In genomic region chr12:7935464-7935772, GRCh38 we compare ENCODE assay signal across 9 cellular contexts. TPM values are rescaled to one million over a fixed set of nuclear protein-coding genes. Genes with fewer than 3 reads are reported as not detected.
A peak's percentile ranks its signal among the peaks of the same experiment; 100 is the strongest.
DNase-seq lines count a peak whose midpoint lies in the region; ATAC-seq and TF ChIP-seq lines count a peak whose summit lies in the region.
"Had no signal": no experiment of that assay in that cellular context is flagged by ENCODE, and none has a peak within 500 bp of the region (broad histone marks: within the 10 kb centered on the region; RNA-seq: fewer than 3 reads in every experiment).

No MANE protein-coding gene starts in this region.

- TF ChIP-seq CTCF in AG04450 (IDR thresholded peaks at IDR 0.05; ENCODE audit: low read depth, low read length) (no peak), HFF-Myc (IDR thresholded peaks at IDR 0.05; ENCODE audit: low read depth, low read length, missing control alignments) (no peak), colonic mucosa (IDR thresholded peaks at IDR 0.05) (no peak)

- H3K27me3 Mint-ChIP-seq in naive thymus-derived CD8-positive, alpha-beta T cell = no peaks in the 10 kb centered on the region

- no peaks in the 10 kb centered on the region for H3K9me3 Mint-ChIP-seq in naive thymus-derived CD8-positive, alpha-beta T cell

- CTCF ChIA-PET in AG04450 (lab: Charles Lee) = interaction anchor here (3.1 to 4.8 kb wide), 2 partner anchors 59 to 143 kb away, joined by 24 to 64 read pairs; no protein-coding TSS in a partner anchor

- H3K27me3 ChIP-seq in AG04450 (ENCODE audit: control insufficient read depth, insufficient read depth, low read length) (no peaks in the 10 kb centered on the region), colonic mucosa (no peaks in the 10 kb centered on the region), muscle layer of colon (ENCODE audit: control insufficient read depth in 1 of 2, insufficient read depth in 2 of 2, low read length in 2 of 2) (no peaks in the 10 kb centered on the region)

- POLR2A ChIA-PET in AG04450 (lab: Yijun Ruan, JAX) = interaction anchor here (0.6 to 4.1 kb wide), 7 partner anchors 26 to 143 kb away, joined by 3 to 107 read pairs (median 25); no protein-coding TSS in a partner anchor
- POLR2A ChIA-PET in naive thymus-derived CD8-positive, alpha-beta T cell (lab: Charles Lee) = interaction anchor here (1.3 to 7.5 kb wide), 10 partner anchors 24 to 146 kb away, joined by 3 to 311 read pairs (median 14); partner anchors contain the start of gene FOXJ2

- H3K9me3 ChIP-seq in AG04450 (ENCODE audit: control insufficient read depth, insufficient read depth, low read length) (no peaks in the 10 kb centered on the region; the same call in 1 of the 2 replicates), colonic mucosa (no peaks in the 10 kb centered on the region), muscle layer of colon (ENCODE audit: low read length) (no peaks in the 10 kb centered on the region)

- H3K36me3 Mint-ChIP-seq in naive thymus-derived CD8-positive, alpha-beta T cell = peaks cover 0 to 8% (median 0%) of the 10 kb centered on the region in 3 donors

- no peak for DNase-seq in AG04450 (ENCODE audit: low read depth, low spot score)
- DNase-seq in HFF-Myc (ENCODE audit: extremely low read depth, low read depth) = no peak
- no peak for DNase-seq in colonic mucosa
- no peak for DNase-seq in naive thymus-derived CD8-positive, alpha-beta T cell
- no peak for DNase-seq in activated gamma-delta T cell treated with Interleukin-2 at 50 U/mL for 16 hours

- no peak overlapping the region for H3K4me3 Mint-ChIP-seq in naive thymus-derived CD8-positive, alpha-beta T cell

- peak overlapping the region; percentile 74 to 80 for H3K9ac ChIP-seq in colonic mucosa (ENCODE audit: low read depth in 2 of 2, low read length in 2 of 2)
- H3K9ac ChIP-seq in muscle layer of colon (ENCODE audit: low read length) = peak overlapping the region; percentile 84

- H3K4me3 ChIP-seq in AG04450 (ENCODE audit: low read depth, low read length) (peak overlapping the region; percentile 93), HFF-Myc (replicated peaks; ENCODE audit: low read depth, low read length) (peak overlapping the region; percentile 67), colonic mucosa (peak overlapping the region; percentile 46), muscle layer of colon (ENCODE audit: low read depth in 1 of 2, low read length in 2 of 2) (peak overlapping the region; percentile 40 to 71)

- H3K27ac Mint-ChIP-seq in naive thymus-derived CD8-positive, alpha-beta T cell = no peak overlapping the region

- intact Hi-C loops in colonic mucosa (cut with DNase I) = no loop called here

- no peaks in the 10 kb centered on the region for H3K4me1 ChIP-seq in colonic mucosa
- peaks cover 17% of the 10 kb centered on the region for H3K4me1 ChIP-seq in muscle layer of colon (ENCODE audit: insufficient read depth, low read length)

- H3K4me1 Mint-ChIP-seq in naive thymus-derived CD8-positive, alpha-beta T cell = peaks cover 7 to 22% (median 20%) of the 10 kb centered on the region in 4 donors

- no peak for ATAC-seq in naive thymus-derived CD8-positive, alpha-beta T cell
- no peak for ATAC-seq in GM19397 (IDR thresholded peaks at IDR 0.05; ENCODE audit: unreplicated experiment)
- ATAC-seq in HG03342 (IDR thresholded peaks at IDR 0.05; ENCODE audit: unreplicated experiment) = no peak

- peak overlapping the region; percentile 34 for H3K27ac ChIP-seq in AG04450 (ENCODE audit: low read depth, low read length)
- H3K27ac ChIP-seq in colonic mucosa = peak overlapping the region; percentile 50
- H3K27ac ChIP-seq in muscle layer of colon (ENCODE audit: low read depth, low read length) = peak overlapping the region; percentile 75
- H3K27ac ChIP-seq: VCaP had no signal

- no peaks in the 10 kb centered on the region for H3K36me3 ChIP-seq in colonic mucosa
- H3K36me3 ChIP-seq in muscle layer of colon (ENCODE audit: insufficient read depth, low read length) = peaks cover 10% of the 10 kb centered on the region

RNA-seq across cellular contexts. Expression of gene SLC2A3, which starts 0.6 kb away (rescaled TPM):
- 57.7 and 58.5 TPM in 2 replicates for polyA plus RNA-seq in AG04450 (2011; rRNA removed)
- 79.7 and 120 TPM in 2 replicates for polyA minus RNA-seq in AG04450 (2011; rRNA and poly(A)+ RNA removed)
- 10 to 100 TPM; 21.6 to 29.0 TPM for total RNA-seq in colonic mucosa
- 100 to 1,000 TPM; 108 to 115 TPM for total RNA-seq in naive thymus-derived CD8-positive, alpha-beta T cell
- polyA plus RNA-seq in naive thymus-derived CD8-positive, alpha-beta T cell = 10 to 100 TPM; 47.6 to 88.0 (median 71.8) TPM
